In genomic region chr15:95845862-95846515, GRCh38 we compare ENCODE assay signal across 19 cellular contexts.
DNase-seq lines count a peak whose midpoint lies in the region; TF ChIP-seq lines count a peak whose summit lies in the region.
"Had no signal": no experiment of that assay in that cellular context is flagged by ENCODE, and none has a peak within 500 bp of the region (broad histone marks: within the 10 kb centered on the region; RNA-seq: fewer than 3 reads in every experiment).

No MANE protein-coding gene starts in this region.

- H3K79me2 ChIP-seq in hepatocyte: no peaks in the 10 kb centered on the region

- H3K9me3 Mint-ChIP-seq in brain: peaks cover 0 to 6% (median 0%) of the 10 kb centered on the region in 5 experiments

- no peaks in the 10 kb centered on the region for H4K20me1 ChIP-seq in hepatocyte (ENCODE audit: insufficient read depth, poor library complexity, severe bottlenecking)

- H3K9me3 ChIP-seq in hepatocyte (ENCODE audit: low read depth): no peaks in the 10 kb centered on the region
- no peaks in the 10 kb centered on the region for H3K9me3 ChIP-seq in thyroid gland
- H3K9me3 ChIP-seq in effector memory CD4-positive, alpha-beta T cell (ENCODE audit: control insufficient read depth, low read length): no peaks in the 10 kb centered on the region
- H3K9me3 ChIP-seq: stomach had no signal

- no peaks in the 10 kb centered on the region for H3K36me3 Mint-ChIP-seq in brain

- H3K4me1 ChIP-seq in hepatocyte (ENCODE audit: insufficient read depth) (peaks cover 6% of the 10 kb centered on the region), thyroid gland (no peaks in the 10 kb centered on the region)
- H3K4me1 ChIP-seq in effector memory CD4-positive, alpha-beta T cell (ENCODE audit: control insufficient read depth, insufficient read depth, low read length, poor library complexity, severe bottlenecking): no peaks in the 10 kb centered on the region
- H3K4me1 ChIP-seq: stomach had no signal

- no peaks in the 10 kb centered on the region for H3K36me3 ChIP-seq in hepatocyte (replicated peaks; ENCODE audit: insufficient read depth, low read depth)
- no peaks in the 10 kb centered on the region for H3K36me3 ChIP-seq in thyroid gland
- H3K36me3 ChIP-seq in effector memory CD4-positive, alpha-beta T cell (ENCODE audit: control insufficient read depth, insufficient read depth, low read length): no peaks in the 10 kb centered on the region
- H3K36me3 ChIP-seq: stomach had no signal

- no peak overlapping the region for H3K4me3 ChIP-seq in hepatocyte
- no peak overlapping the region for H3K4me3 ChIP-seq in thyroid gland (replicated peaks in 1 of 3)
- no peak overlapping the region for H3K4me3 ChIP-seq in effector memory CD4-positive, alpha-beta T cell (ENCODE audit: insufficient read depth, low read depth, low read length, poor library complexity, severe bottlenecking)
- H3K4me3 ChIP-seq: stomach had no signal

- no peak for TF ChIP-seq POLR2A in thyroid gland (IDR thresholded peaks at IDR 0.05)

- no peaks in the 10 kb centered on the region for H3K27me3 ChIP-seq in hepatocyte
- no peaks in the 10 kb centered on the region for H3K27me3 ChIP-seq in thyroid gland
- H3K27me3 ChIP-seq in effector memory CD4-positive, alpha-beta T cell (replicated peaks; ENCODE audit: control insufficient read depth, insufficient read depth, low read length, poor library complexity, severe bottlenecking): no peaks in the 10 kb centered on the region
- H3K27me3 ChIP-seq: stomach had no signal

- DNase-seq in NCI-H510A treated with DMSO at 0.1 percent for 48 hours (lab: John Stamatoyannopoulos, UW) (peak; percentile 40), NCI-H510A (lab: John Stamatoyannopoulos, UW) (no peak), hepatocyte (ENCODE audit: low spot score) (no peak), thyroid gland (no peak), T-helper 9 cell (no peak), NCI-H2196 (lab: John Stamatoyannopoulos, UW; ENCODE audit: unreplicated experiment) (no peak)
- no peak for DNase-seq in effector memory CD4-positive, alpha-beta T cell
- DNase-seq: ACHN; activated CD8-positive, alpha-beta memory T cell treated with anti-CD3 and anti-CD28 coated beads for 24 hours; amygdala; DMS79; kidney glomerular epithelial cell; NCI-H2081; nucleus accumbens; stimulated activated CD4-positive, alpha-beta T cell treated with anti-CD3 and anti-CD28 coated beads, Interleukin-4, amount 100 ng/mL, for 1 hour; stomach had no signal

- TF ChIP-seq CTCF in brain (conservative IDR thresholded peaks at IDR 0.05): no peak
- TF ChIP-seq CTCF in hepatocyte (IDR thresholded peaks at IDR 0.05; ENCODE audit: poor library complexity): no peak
- TF ChIP-seq CTCF in thyroid gland (IDR thresholded peaks at IDR 0.05): no peak

- H3K9me2 ChIP-seq in hepatocyte (replicated peaks; ENCODE audit: insufficient read depth): no peaks in the 10 kb centered on the region

- H3K4me2 ChIP-seq in hepatocyte: peak overlapping the region; percentile 17

- WGBS in hepatocyte (ENCODE audit: low lambda C conversion rate, missing lambda C conversion rate): 53% methylated on average over 12 of the region's 13 CpGs
- 55 to 59% methylated on average over 13 of the region's 13 CpGs for WGBS in thyroid gland, 2 donors

- peak overlapping the region; percentile 44 for H2AFZ ChIP-seq in hepatocyte

- H3K27me3 Mint-ChIP-seq in brain: no peaks in the 10 kb centered on the region

- intact Hi-C loops in thyroid gland (cut with DNase I): no loop called here

- peaks cover 43% of the 10 kb centered on the region for H3K4me1 Mint-ChIP-seq in brain

- peak overlapping the region in 3 of 5 experiments; percentile 64 to 78 (median 65) for H3K27ac Mint-ChIP-seq in brain
- H3K27ac Mint-ChIP-seq: T-helper 2 cell treated with Interferon-gamma antibody and Interleukin-4, amounts not matched to agents 5 μg/mL and 100 μg/mL, for 36 hours had no signal

- peak overlapping the region in 3 of 5 experiments; percentile 11 to 62 (median 55) for H3K4me3 Mint-ChIP-seq in brain
- H3K4me3 Mint-ChIP-seq: T-helper 2 cell treated with Interferon-gamma antibody and Interleukin-4, amounts not matched to agents 5 μg/mL and 100 μg/mL, for 36 hours had no signal

- H3K27ac ChIP-seq in hepatocyte: peak overlapping the region; percentile 14
- peak overlapping the region in 2 of 3 donors; percentile 38 to 50 for H3K27ac ChIP-seq in thyroid gland
- no peak overlapping the region for H3K27ac ChIP-seq in effector memory CD4-positive, alpha-beta T cell (ENCODE audit: insufficient read depth, low read length, poor library complexity, severe bottlenecking)
- H3K27ac ChIP-seq: epithelial cell of prostate had no signal
